In the genomic region with DNA sequence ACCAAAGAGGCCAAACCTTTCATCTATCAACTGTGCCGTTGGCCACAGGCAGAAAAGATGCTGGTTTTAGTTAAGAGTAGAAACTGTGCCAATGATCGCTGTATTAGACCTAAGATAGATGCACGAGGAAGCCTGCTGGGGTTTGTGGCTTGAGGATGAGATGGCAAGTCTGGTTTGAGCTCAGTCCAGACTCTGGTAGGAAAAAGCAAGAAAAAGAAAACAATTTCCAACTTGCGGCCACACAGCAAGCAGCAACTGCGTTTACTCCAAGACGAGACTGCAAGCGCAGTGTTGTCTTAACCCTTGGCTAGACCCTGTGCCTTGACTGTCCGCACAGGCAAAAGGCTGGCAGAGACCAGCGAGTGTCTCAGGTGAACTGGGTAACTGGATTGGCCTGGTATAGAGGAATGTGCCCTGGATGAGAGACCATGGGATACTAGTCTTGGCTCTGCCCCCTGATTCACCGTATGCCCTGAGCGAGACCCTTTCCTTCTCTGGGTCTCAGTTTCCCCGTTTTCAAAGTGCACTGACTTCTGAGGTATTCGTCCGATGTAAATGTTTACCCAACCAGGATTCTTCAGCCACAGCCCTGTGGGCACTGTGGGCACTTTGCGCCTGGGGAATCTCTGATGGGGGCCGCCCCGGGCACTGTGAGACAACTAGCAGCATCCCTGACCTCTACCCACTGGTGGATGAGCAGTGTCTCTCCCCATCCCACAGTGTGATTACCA, we compare ENCODE assay signal across 15 cellular contexts.
"Had no signal": no experiment of that assay in that cellular context is flagged by ENCODE, and none has a peak within 500 bp of the region (broad histone marks: within the 10 kb centered on the region; RNA-seq: fewer than 3 reads in every experiment).

No MANE protein-coding gene starts in this region.

- H3K27ac Mint-ChIP-seq: activated naive CD4-positive, alpha-beta T cell treated with anti-CD3 and anti-CD28 coated beads, Interleukin-2, amount 10 ng/mL, durations not matched to agents 7 days and 5 days; nephron progenitor cell had no signal

- H3K9me3 Mint-ChIP-seq: activated naive CD4-positive, alpha-beta T cell treated with anti-CD3 and anti-CD28 coated beads, Interleukin-2, amount 10 ng/mL, durations not matched to agents 7 days and 5 days; nephron progenitor cell had no signal

- H3K9me3 ChIP-seq: pancreas, thyroid gland had no signal

- H3K36me3 ChIP-seq: pancreas, thyroid gland had no signal

- H3K4me3 ChIP-seq: pancreas, thyroid gland had no signal

- H3K4me1 Mint-ChIP-seq: activated naive CD4-positive, alpha-beta T cell treated with anti-CD3 and anti-CD28 coated beads, Interleukin-2, amount 10 ng/mL, durations not matched to agents 7 days and 5 days had no signal

- DNase-seq: activated CD4-positive, alpha-beta T cell treated with anti-CD3 and anti-CD28 coated beads, Interleukin-2, amount 50 U/mL, for 4 hours; activated CD4-positive, CD25-positive, alpha-beta regulatory T cell treated with anti-CD3 and anti-CD28 coated beads, Interleukin-2, amount 50 U/mL, for 72 hours; activated naive CD4-positive, alpha-beta T cell treated with anti-CD3 and anti-CD28 coated beads, Interleukin-2, amount 10 ng/mL, durations not matched to agents 7 days and 5 days; caudate nucleus; cortex of kidney; effector memory CD4-positive, alpha-beta T cell; glutamatergic neuron; nephron progenitor cell; retina; SHP77; small intestine; T-helper 2 cell; thyroid gland had no signal

- H3K36me3 Mint-ChIP-seq: activated naive CD4-positive, alpha-beta T cell treated with anti-CD3 and anti-CD28 coated beads, Interleukin-2, amount 10 ng/mL, durations not matched to agents 7 days and 5 days had no signal

- H3K4me3 Mint-ChIP-seq: activated naive CD4-positive, alpha-beta T cell treated with anti-CD3 and anti-CD28 coated beads, Interleukin-2, amount 10 ng/mL, durations not matched to agents 7 days and 5 days; nephron progenitor cell had no signal

- H3K4me1 ChIP-seq: pancreas had no signal

- H3K27ac ChIP-seq: epithelial cell of prostate, pancreas, thyroid gland had no signal

- H3K27me3 ChIP-seq: pancreas, thyroid gland had no signal
